In the genomic region with DNA sequence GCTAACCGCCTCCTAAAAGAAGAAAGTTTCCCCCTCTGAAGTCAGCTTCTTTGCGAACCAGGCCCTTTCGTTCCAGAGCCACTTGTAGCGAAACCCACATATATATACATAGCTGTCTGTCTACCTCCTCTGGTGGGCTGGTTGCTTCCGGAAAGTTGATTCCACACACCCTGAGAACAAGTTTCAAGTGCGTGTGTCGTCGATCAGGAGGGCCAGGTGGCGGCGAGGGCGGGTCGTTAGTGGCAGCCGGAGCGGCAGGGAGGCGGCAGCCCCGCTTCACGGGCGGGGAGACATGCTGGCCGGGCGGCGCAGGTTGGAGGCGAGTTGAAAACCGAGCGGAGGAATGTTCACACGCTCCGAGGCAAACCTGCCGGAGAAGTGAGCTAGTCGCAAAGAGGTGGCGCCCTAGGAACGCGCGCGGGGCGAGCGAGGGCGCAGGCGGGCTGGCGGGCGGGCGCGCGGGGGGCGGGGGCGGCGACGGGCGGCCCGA, we compare ENCODE assay signal across 1 cellular context.
A peak's percentile ranks its signal among the peaks of the same experiment; 100 is the strongest.
TF ChIP-seq lines count a peak whose summit lies in the region.

No MANE protein-coding gene starts in this region.

TF ChIP-seq in K562, 482 proteins besides CTCF, POLR2A, EP300 and RAD21 (continued from another document and continues in another):
- TF ChIP-seq, protein P1, sequence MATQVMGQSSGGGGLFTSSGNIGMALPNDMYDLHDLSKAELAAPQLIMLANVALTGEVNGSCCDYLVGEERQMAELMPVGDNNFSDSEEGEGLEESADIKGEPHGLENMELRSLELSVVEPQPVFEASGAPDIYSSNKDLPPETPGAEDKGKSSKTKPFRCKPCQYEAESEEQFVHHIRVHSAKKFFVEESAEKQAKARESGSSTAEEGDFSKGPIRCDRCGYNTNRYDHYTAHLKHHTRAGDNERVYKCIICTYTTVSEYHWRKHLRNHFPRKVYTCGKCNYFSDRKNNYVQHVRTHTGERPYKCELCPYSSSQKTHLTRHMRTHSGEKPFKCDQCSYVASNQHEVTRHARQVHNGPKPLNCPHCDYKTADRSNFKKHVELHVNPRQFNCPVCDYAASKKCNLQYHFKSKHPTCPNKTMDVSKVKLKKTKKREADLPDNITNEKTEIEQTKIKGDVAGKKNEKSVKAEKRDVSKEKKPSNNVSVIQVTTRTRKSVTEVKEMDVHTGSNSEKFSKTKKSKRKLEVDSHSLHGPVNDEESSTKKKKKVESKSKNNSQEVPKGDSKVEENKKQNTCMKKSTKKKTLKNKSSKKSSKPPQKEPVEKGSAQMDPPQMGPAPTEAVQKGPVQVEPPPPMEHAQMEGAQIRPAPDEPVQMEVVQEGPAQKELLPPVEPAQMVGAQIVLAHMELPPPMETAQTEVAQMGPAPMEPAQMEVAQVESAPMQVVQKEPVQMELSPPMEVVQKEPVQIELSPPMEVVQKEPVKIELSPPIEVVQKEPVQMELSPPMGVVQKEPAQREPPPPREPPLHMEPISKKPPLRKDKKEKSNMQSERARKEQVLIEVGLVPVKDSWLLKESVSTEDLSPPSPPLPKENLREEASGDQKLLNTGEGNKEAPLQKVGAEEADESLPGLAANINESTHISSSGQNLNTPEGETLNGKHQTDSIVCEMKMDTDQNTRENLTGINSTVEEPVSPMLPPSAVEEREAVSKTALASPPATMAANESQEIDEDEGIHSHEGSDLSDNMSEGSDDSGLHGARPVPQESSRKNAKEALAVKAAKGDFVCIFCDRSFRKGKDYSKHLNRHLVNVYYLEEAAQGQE (CRISPR knock-in tag; IDR thresholded peaks at IDR 0.05; ENCODE audit: low read depth): no peak
- no peak for TF ChIP-seq GATAD2A (IDR thresholded peaks at IDR 0.05)
- no peak for TF ChIP-seq FOXK1 (CRISPR knock-in tag; IDR thresholded peaks at IDR 0.05; ENCODE audit: borderline replicate concordance)
- TF ChIP-seq ZNF507 (tag; conservative IDR thresholded peaks at IDR 0.05): no peak
- TF ChIP-seq POU5F1 (IDR thresholded peaks at IDR 0.05; ENCODE audit: borderline replicate concordance, low read depth, low read length, partially characterized antibody): no peak
- TF ChIP-seq ZEB2 (IDR thresholded peaks at IDR 0.05): no peak
- TF ChIP-seq, protein P2, sequence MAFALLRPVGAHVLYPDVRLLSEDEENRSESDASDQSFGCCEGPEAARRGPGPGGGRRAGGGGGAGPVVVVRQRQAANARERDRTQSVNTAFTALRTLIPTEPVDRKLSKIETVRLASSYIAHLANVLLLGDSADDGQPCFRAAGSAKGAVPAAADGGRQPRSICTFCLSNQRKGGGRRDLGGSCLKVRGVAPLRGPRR (CRISPR knock-in tag; IDR thresholded peaks at IDR 0.05): no peak
- TF ChIP-seq, protein P3, sequence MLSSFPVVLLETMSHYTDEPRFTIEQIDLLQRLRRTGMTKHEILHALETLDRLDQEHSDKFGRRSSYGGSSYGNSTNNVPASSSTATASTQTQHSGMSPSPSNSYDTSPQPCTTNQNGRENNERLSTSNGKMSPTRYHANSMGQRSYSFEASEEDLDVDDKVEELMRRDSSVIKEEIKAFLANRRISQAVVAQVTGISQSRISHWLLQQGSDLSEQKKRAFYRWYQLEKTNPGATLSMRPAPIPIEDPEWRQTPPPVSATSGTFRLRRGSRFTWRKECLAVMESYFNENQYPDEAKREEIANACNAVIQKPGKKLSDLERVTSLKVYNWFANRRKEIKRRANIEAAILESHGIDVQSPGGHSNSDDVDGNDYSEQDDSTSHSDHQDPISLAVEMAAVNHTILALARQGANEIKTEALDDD (IDR thresholded peaks at IDR 0.05): no peak
- TF ChIP-seq POLR3A (IDR thresholded peaks at IDR 0.05; ENCODE audit: borderline replicate concordance, extremely low read depth, insufficient read depth, insufficient read length): no peak
- TF ChIP-seq, protein P4, sequence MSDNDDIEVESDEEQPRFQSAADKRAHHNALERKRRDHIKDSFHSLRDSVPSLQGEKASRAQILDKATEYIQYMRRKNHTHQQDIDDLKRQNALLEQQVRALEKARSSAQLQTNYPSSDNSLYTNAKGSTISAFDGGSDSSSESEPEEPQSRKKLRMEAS (CRISPR knock-in tag; IDR thresholded peaks at IDR 0.05): no peak
- TF ChIP-seq, protein P5, sequence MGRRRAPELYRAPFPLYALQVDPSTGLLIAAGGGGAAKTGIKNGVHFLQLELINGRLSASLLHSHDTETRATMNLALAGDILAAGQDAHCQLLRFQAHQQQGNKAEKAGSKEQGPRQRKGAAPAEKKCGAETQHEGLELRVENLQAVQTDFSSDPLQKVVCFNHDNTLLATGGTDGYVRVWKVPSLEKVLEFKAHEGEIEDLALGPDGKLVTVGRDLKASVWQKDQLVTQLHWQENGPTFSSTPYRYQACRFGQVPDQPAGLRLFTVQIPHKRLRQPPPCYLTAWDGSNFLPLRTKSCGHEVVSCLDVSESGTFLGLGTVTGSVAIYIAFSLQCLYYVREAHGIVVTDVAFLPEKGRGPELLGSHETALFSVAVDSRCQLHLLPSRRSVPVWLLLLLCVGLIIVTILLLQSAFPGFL (CRISPR knock-in tag; IDR thresholded peaks at IDR 0.05): no peak
- TF ChIP-seq, protein P6, sequence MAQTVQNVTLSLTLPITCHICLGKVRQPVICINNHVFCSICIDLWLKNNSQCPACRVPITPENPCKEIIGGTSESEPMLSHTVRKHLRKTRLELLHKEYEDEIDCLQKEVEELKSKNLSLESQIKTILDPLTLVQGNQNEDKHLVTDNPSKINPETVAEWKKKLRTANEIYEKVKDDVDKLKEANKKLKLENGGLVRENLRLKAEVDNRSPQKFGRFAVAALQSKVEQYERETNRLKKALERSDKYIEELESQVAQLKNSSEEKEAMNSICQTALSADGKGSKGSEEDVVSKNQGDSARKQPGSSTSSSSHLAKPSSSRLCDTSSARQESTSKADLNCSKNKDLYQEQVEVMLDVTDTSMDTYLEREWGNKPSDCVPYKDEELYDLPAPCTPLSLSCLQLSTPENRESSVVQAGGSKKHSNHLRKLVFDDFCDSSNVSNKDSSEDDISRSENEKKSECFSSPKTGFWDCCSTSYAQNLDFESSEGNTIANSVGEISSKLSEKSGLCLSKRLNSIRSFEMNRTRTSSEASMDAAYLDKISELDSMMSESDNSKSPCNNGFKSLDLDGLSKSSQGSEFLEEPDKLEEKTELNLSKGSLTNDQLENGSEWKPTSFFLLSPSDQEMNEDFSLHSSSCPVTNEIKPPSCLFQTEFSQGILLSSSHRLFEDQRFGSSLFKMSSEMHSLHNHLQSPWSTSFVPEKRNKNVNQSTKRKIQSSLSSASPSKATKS (CRISPR knock-in tag; IDR thresholded peaks at IDR 0.05): no peak
- peak; percentile 12 for TF ChIP-seq TBP (optimal IDR thresholded peaks at IDR 0.05; ENCODE audit: low read depth, low read length)
- TF ChIP-seq POLR2G (IDR thresholded peaks at IDR 0.05; ENCODE audit: low read depth, low read length): peak; percentile 77
- no peak for TF ChIP-seq BCOR (IDR thresholded peaks at IDR 0.05)
- TF ChIP-seq SRSF7 (optimal IDR thresholded peaks at IDR 0.05; ENCODE audit: low read depth, low read length): no peak
- TF ChIP-seq SRSF9 (IDR thresholded peaks at IDR 0.05; ENCODE audit: borderline replicate concordance, low read depth, low read length): no peak
- peak; percentile 21; the same call in 1 of the 2 replicates for TF ChIP-seq MYC (IDR thresholded peaks at IDR 0.05; ENCODE audit: low read depth, low read length)
- TF ChIP-seq MYC (CRISPR knock-in tag; IDR thresholded peaks at IDR 0.05; ENCODE audit: borderline replicate concordance, low read depth): no peak
- TF ChIP-seq, protein P7, sequence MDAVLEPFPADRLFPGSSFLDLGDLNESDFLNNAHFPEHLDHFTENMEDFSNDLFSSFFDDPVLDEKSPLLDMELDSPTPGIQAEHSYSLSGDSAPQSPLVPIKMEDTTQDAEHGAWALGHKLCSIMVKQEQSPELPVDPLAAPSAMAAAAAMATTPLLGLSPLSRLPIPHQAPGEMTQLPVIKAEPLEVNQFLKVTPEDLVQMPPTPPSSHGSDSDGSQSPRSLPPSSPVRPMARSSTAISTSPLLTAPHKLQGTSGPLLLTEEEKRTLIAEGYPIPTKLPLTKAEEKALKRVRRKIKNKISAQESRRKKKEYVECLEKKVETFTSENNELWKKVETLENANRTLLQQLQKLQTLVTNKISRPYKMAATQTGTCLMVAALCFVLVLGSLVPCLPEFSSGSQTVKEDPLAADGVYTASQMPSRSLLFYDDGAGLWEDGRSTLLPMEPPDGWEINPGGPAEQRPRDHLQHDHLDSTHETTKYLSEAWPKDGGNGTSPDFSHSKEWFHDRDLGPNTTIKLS (IDR thresholded peaks at IDR 0.05; ENCODE audit: borderline replicate concordance, low read depth): no peak
- TF ChIP-seq CREM (IDR thresholded peaks at IDR 0.05; ENCODE audit: low read depth): peak; percentile 41; the same call in 1 of the 2 replicates
- no peak for TF ChIP-seq HSF4 (CRISPR knock-in tag; IDR thresholded peaks at IDR 0.05; ENCODE audit: borderline replicate concordance)
- no peak for TF ChIP-seq ZBTB8A (IDR thresholded peaks at IDR 0.05; ENCODE audit: partially characterized antibody)
- TF ChIP-seq, protein P8, sequence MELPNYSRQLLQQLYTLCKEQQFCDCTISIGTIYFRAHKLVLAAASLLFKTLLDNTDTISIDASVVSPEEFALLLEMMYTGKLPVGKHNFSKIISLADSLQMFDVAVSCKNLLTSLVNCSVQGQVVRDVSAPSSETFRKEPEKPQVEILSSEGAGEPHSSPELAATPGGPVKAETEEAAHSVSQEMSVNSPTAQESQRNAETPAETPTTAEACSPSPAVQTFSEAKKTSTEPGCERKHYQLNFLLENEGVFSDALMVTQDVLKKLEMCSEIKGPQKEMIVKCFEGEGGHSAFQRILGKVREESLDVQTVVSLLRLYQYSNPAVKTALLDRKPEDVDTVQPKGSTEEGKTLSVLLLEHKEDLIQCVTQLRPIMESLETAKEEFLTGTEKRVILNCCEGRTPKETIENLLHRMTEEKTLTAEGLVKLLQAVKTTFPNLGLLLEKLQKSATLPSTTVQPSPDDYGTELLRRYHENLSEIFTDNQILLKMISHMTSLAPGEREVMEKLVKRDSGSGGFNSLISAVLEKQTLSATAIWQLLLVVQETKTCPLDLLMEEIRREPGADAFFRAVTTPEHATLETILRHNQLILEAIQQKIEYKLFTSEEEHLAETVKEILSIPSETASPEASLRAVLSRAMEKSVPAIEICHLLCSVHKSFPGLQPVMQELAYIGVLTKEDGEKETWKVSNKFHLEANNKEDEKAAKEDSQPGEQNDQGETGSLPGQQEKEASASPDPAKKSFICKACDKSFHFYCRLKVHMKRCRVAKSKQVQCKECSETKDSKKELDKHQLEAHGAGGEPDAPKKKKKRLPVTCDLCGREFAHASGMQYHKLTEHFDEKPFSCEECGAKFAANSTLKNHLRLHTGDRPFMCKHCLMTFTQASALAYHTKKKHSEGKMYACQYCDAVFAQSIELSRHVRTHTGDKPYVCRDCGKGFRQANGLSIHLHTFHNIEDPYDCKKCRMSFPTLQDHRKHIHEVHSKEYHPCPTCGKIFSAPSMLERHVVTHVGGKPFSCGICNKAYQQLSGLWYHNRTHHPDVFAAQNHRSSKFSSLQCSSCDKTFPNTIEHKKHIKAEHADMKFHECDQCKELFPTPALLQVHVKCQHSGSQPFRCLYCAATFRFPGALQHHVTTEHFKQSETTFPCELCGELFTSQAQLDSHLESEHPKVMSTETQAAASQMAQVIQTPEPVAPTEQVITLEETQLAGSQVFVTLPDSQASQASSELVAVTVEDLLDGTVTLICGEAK (IDR thresholded peaks at IDR 0.05): 0 out of 2 replicates have a peak, but pooled peaks have one; percentile 31
- TF ChIP-seq, protein P8 (CRISPR knock-in tag; IDR thresholded peaks at IDR 0.05): no peak
- TF ChIP-seq MED1 (CRISPR knock-in tag; IDR thresholded peaks at IDR 0.05; ENCODE audit: borderline replicate concordance): no peak
- TF ChIP-seq ZC3H4 (CRISPR knock-in tag; IDR thresholded peaks at IDR 0.05; ENCODE audit: borderline replicate concordance): no peak
- no peak for TF ChIP-seq PCBP1 (IDR thresholded peaks at IDR 0.05; ENCODE audit: low read depth, low read length, poor library complexity, severe bottlenecking)
- TF ChIP-seq THRAP3 (IDR thresholded peaks at IDR 0.05; ENCODE audit: borderline replicate concordance): no peak
- no peak for TF ChIP-seq CBX8 (IDR thresholded peaks at IDR 0.05; ENCODE audit: borderline replicate concordance, extremely low read depth, low read depth, low read length, poor library complexity, severe bottlenecking)
- TF ChIP-seq, protein P9, sequence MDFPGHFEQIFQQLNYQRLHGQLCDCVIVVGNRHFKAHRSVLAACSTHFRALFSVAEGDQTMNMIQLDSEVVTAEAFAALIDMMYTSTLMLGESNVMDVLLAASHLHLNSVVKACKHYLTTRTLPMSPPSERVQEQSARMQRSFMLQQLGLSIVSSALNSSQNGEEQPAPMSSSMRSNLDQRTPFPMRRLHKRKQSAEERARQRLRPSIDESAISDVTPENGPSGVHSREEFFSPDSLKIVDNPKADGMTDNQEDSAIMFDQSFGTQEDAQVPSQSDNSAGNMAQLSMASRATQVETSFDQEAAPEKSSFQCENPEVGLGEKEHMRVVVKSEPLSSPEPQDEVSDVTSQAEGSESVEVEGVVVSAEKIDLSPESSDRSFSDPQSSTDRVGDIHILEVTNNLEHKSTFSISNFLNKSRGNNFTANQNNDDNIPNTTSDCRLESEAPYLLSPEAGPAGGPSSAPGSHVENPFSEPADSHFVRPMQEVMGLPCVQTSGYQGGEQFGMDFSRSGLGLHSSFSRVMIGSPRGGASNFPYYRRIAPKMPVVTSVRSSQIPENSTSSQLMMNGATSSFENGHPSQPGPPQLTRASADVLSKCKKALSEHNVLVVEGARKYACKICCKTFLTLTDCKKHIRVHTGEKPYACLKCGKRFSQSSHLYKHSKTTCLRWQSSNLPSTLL (IDR thresholded peaks at IDR 0.05): no peak
- TF ChIP-seq, protein P10, sequence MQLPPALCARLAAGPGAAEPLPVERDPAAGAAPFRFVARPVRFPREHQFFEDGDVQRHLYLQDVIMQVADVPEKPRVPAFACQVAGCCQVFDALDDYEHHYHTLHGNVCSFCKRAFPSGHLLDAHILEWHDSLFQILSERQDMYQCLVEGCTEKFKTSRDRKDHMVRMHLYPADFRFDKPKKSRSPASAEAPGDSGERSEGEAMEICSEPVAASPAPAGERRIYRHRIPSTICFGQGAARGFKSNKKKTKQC (CRISPR knock-in tag; IDR thresholded peaks at IDR 0.05): no peak
- peak; percentile 36; the same call in 1 of the 2 replicates for TF ChIP-seq EP400 (IDR thresholded peaks at IDR 0.05)
